Comparison of ENCODE assay signal across 17 cellular contexts in the genomic region with DNA sequence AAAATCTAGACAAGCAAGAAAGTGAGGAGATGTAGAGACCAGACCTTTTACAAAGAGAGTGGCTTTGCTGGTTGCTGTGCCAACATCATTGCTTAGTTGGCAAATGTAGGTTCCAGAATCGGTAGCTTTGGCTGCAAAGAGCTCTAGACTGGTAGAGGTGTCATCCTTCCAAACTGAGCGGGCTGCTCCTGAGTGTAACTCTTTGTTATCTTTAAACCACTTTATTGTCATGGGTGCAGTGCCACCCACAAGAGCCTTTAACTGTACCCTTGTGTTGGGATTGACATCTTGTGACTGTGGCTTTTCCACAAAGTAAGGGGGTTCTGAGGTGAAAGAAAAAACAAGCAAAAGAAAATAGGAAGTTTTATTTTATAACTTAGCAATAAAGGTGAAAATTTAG.
"Had no signal": no experiment of that assay in that cellular context is flagged by ENCODE, and none has a peak within 500 bp of the region (broad histone marks: within the 10 kb centered on the region; RNA-seq: fewer than 3 reads in every experiment).

No MANE protein-coding gene starts in this region.

- H3K4me1 ChIP-seq: SJCRH30 had no signal

- H3K4me3 ChIP-seq: SJCRH30, SK-N-MC had no signal

- DNase-seq: KBM-7, NCI-H1092, NCI-H1105 treated with DMSO at 0.1 percent for 48 hours, NCI-H1417 treated with DMSO at 0.1 percent for 48 hours, NCI-H146, NCI-H1694 treated with DMSO at 0.1 percent for 48 hours, NCI-H1930, NCI-H2081, NCI-H2107, NCI-H2227 treated with DMSO at 0.1 percent for 48 hours, NCI-H524 treated with DMSO at 0.1 percent for 48 hours, NCI-H69, NCI-H774, RPMI8226, SHP77 treated with DMSO at 0.1 percent for 48 hours, SJCRH30 had no signal

- H3K9me3 ChIP-seq: SJCRH30 had no signal

- H3K27me3 ChIP-seq: SJCRH30 had no signal

- H3K27ac ChIP-seq: SJCRH30, SK-N-MC had no signal
